Comparison of ENCODE assay signal across 1 cellular context in genomic region chr9:133563286-133564213, GRCh38.
TF ChIP-seq lines count a peak whose summit lies in the region.

No MANE protein-coding gene starts in this region.

TF ChIP-seq in A549, 52 proteins besides CTCF, POLR2A, EP300 and RAD21 (continued from another document):
- TF ChIP-seq E2F6 (IDR thresholded peaks at IDR 0.05; ENCODE audit: borderline replicate concordance, low read depth) (no peak), KDM1A (IDR thresholded peaks at IDR 0.05; ENCODE audit: low read depth) (no peak), MAZ (IDR thresholded peaks at IDR 0.05; ENCODE audit: borderline replicate concordance, low read depth, low read length) (no peak), HES2 (IDR thresholded peaks at IDR 0.05) (no peak), EHMT2 (IDR thresholded peaks at IDR 0.05; ENCODE audit: low read depth) (no peak), SMC3 (IDR thresholded peaks at IDR 0.05) (no peak), FOSL2 (IDR thresholded peaks at IDR 0.05) (no peak), FOSL2 (CRISPR knock-in tag; IDR thresholded peaks at IDR 0.05) (no peak), USF2 (IDR thresholded peaks at IDR 0.05) (no peak), PBX3 (IDR thresholded peaks at IDR 0.05) (no peak), RNF2 (IDR thresholded peaks at IDR 0.05; ENCODE audit: borderline replicate concordance, low read depth) (no peak), ZFP36 (IDR thresholded peaks at IDR 0.05; ENCODE audit: borderline replicate concordance, partially characterized antibody) (no peak)
